Comparison of ENCODE assay signal across 1 cellular context in the genomic region with DNA sequence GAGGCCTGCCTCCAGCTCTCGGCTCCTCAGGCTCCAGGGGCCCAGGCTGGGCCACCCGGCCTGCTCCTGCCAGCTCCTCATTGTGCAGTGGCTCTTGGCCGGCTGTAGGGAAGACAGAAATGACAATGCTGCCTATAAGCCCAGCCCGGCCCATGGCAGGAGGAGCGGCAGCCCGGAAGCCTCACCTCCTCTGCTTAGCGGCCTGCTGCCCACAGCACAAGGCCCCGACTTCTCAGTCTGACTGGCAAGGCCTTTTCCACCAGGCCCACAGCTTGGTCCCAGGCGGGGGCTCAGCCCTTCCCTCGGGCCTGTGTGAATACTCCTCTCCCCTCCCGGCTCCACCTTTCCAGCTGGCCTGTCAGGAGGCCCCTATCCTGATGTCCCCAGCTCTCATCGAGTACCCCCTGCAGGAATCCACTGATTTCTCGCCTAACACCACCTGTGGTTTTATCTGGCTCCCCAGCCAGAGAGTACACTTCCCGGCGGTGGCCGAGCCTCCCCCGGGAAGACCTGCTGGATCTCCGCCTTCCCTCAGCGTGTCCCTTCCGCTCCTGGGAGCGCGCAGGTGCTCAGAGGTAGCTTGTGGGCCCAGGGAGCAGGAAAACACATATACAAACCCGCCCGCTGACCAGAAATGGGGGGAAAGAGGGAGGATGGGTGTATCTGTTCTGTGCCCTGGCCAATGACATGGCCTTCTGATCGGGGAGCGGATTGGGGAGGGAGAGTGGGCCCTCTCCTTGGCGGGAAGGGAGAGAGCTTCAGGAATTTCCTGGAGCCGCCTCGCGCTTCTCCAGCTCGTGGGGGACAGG.
TF ChIP-seq lines count a peak whose summit lies in the region.

No MANE protein-coding gene starts in this region.

TF ChIP-seq in H1, 55 proteins besides CTCF, POLR2A, EP300 and RAD21:
- peak in 1 of 2 experiments; percentile 28; a peak in 1 of 4 replicates for TF ChIP-seq SIN3A (conservative IDR thresholded peaks at IDR 0.05 in 1 of 2, IDR thresholded peaks at IDR 0.05 in 1 of 2; ENCODE audit: low read depth in 1 of 2, low read length in 2 of 2)
- TF ChIP-seq TAF1 (IDR thresholded peaks at IDR 0.05; ENCODE audit: low read depth, low read length): no peak
TF ChIP-seq in H1: peak in this region for 1.
